1 cellular context compared by ENCODE assay signal in genomic region chrX:104165894-104166734, GRCh38.
TF ChIP-seq lines count a peak whose summit lies in the region.

TSS of gene FAM199X (plus strand) at chrX:104166453. CDS start at chrX:104166786, 333 bp downstream.

TF ChIP-seq in K562, 482 proteins besides CTCF, POLR2A, EP300 and RAD21 (continued from another document):
- TF ChIP-seq ZNF696 (CRISPR knock-in tag; conservative IDR thresholded peaks at IDR 0.05), result no peak
- TF ChIP-seq NCOA2 (IDR thresholded peaks at IDR 0.05; ENCODE audit: partially characterized antibody in 2 of 2), result no peak
- TF ChIP-seq MXI1 (IDR thresholded peaks at IDR 0.05; ENCODE audit: low read depth, low read length), result no peak
- no peak for TF ChIP-seq RREB1 (CRISPR knock-in tag; IDR thresholded peaks at IDR 0.05)
- TF ChIP-seq CUX1 (CRISPR knock-in tag; IDR thresholded peaks at IDR 0.05), result no peak
- no peak for TF ChIP-seq BCL6 (CRISPR knock-in tag; IDR thresholded peaks at IDR 0.05)
- TF ChIP-seq KHSRP (IDR thresholded peaks at IDR 0.05), result no peak
- TF ChIP-seq KLF6 (CRISPR knock-in tag; IDR thresholded peaks at IDR 0.05; ENCODE audit: borderline replicate concordance), result no peak
- TF ChIP-seq ZC3H4 (CRISPR knock-in tag; IDR thresholded peaks at IDR 0.05; ENCODE audit: borderline replicate concordance), result no peak
- peak; percentile 74 for TF ChIP-seq HMGN3 (IDR thresholded peaks at IDR 0.05; ENCODE audit: borderline replicate concordance, extremely low read depth, insufficient read length, low read depth, low read length)
- no peak for TF ChIP-seq ZNF146 (CRISPR knock-in tag; IDR thresholded peaks at IDR 0.05; ENCODE audit: unreplicated experiment)
- TF ChIP-seq MXD1 (CRISPR knock-in tag; IDR thresholded peaks at IDR 0.05; ENCODE audit: borderline replicate concordance, poor library complexity, severe bottlenecking), result no peak
- no peak for TF ChIP-seq MIER1 (IDR thresholded peaks at IDR 0.05; ENCODE audit: low read depth)
- peak; percentile 88 for TF ChIP-seq ESRRA (IDR thresholded peaks at IDR 0.05; ENCODE audit: borderline replicate concordance, low read depth)
- no peak for TF ChIP-seq KLF1 (tag; IDR thresholded peaks at IDR 0.05)
- TF ChIP-seq ETS2 (tag; IDR thresholded peaks at IDR 0.05; ENCODE audit: borderline replicate concordance, poor library complexity, severe bottlenecking), result no peak
- TF ChIP-seq WHSC1 (IDR thresholded peaks at IDR 0.05; ENCODE audit: low read length), result no peak
- TF ChIP-seq SREBF2 (CRISPR knock-in tag; IDR thresholded peaks at IDR 0.05), result no peak
- no peak for TF ChIP-seq ZBTB33 (CRISPR knock-in tag; IDR thresholded peaks at IDR 0.05)
- TF ChIP-seq GABPB2 (CRISPR knock-in tag; conservative IDR thresholded peaks at IDR 0.05), result no peak
- TF ChIP-seq EGR1 (conservative IDR thresholded peaks at IDR 0.05), result peak; percentile 44; the same call in 1 of the 2 replicates
- no peak for TF ChIP-seq NFIX (CRISPR knock-in tag; IDR thresholded peaks at IDR 0.05; ENCODE audit: low read depth)
- TF ChIP-seq CBX1 (IDR thresholded peaks at IDR 0.05; ENCODE audit: low read depth), result no peak
- TF ChIP-seq GMEB1 (CRISPR knock-in tag; IDR thresholded peaks at IDR 0.05), result peak; percentile 64
- peak in 1 of 2 experiments; percentile 39; a peak in 2 of 4 replicates for TF ChIP-seq MNT (conservative IDR thresholded peaks at IDR 0.05)
- no peak for TF ChIP-seq FOXA3 (CRISPR knock-in tag; conservative IDR thresholded peaks at IDR 0.05 in 1 of 2, IDR thresholded peaks at IDR 0.05 in 1 of 2)
- no peak for TF ChIP-seq ZNF830 (CRISPR knock-in tag; IDR thresholded peaks at IDR 0.05)
